ENCODE assay signal across 30 cellular contexts in the genomic region with DNA sequence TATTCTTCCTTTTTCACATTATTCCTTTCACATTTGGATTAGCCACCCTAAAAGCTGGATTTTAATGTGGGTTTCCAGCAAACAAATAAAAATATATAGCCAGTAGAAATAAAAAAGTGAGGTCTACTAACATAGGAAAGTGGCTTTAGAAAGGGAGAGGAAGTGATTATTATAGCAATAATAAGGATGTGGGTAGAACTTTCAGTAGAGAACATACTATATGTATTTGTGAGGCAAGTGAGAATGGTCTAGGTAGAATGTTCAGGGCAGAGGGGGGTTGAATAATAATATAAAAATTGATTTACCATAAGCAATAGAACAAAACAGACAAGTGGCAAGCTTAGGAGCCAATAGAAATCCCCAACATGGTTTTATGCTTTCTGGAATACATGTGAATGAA.
"Had no signal": no experiment of that assay in that cellular context is flagged by ENCODE, and none has a peak within 500 bp of the region (broad histone marks: within the 10 kb centered on the region; RNA-seq: fewer than 3 reads in every experiment).

No MANE protein-coding gene starts in this region.

- H3K4me3 Mint-ChIP-seq: activated CD4-positive, alpha-beta T cell treated with anti-CD3 and anti-CD28 coated beads for 36 hours; activated CD8-positive, alpha-beta memory T cell treated with anti-CD3 and anti-CD28 coated beads, Interleukin-2, amount 10 ng/mL, durations not matched to agents 7 days and 5 days; activated CD8-positive, alpha-beta T cell treated with anti-CD3 and anti-CD28 coated beads, Interleukin-2, amount 10 ng/mL, durations not matched to agents 7 days and 5 days; activated naive CD8-positive, alpha-beta T cell; stimulated activated memory B cell treated with anti-CD40 and anti-IgM and Interleukin-4, amounts not matched to agents 10 μg/mL and 1 μg/mL and 100 μg/mL, for 72 hours; stimulated activated naive CD8-positive, alpha-beta T cell treated with anti-CD3 and anti-CD28 coated beads, Interleukin-15, amount 100 ng/mL, for 72 hours; type B pancreatic cell had no signal

- H3K9me3 ChIP-seq: colonic mucosa, gastroesophageal sphincter, ovary, uterus had no signal

- DNase-seq: activated CD4-positive, alpha-beta T cell treated with anti-CD3 and anti-CD28 coated beads for 36 hours; activated CD4-positive, CD25-positive, alpha-beta regulatory T cell; activated CD8-positive, alpha-beta memory T cell treated with anti-CD3 and anti-CD28 coated beads, Interleukin-2, amount 10 ng/mL, durations not matched to agents 7 days and 5 days; activated CD8-positive, alpha-beta T cell treated with anti-CD3 and anti-CD28 coated beads, Interleukin-2, amount 10 ng/mL, durations not matched to agents 7 days and 5 days; activated effector memory CD4-positive, alpha-beta T cell treated with Interleukin-2 at 50 U/mL for 16 hours; activated naive CD4-positive, alpha-beta T cell treated with Interleukin-2 at 50 U/mL for 16 hours; anterior cingulate cortex; cerebellar nuclear complex; colonic mucosa; dorsolateral prefrontal cortex; effector memory CD4-positive, alpha-beta T cell; erythroblast; kidney; left colon; mammary epithelial cell; ovary; retina; stimulated activated CD4-positive, alpha-beta T cell treated with anti-CD3 and anti-CD28 coated beads, Interleukin-4, amount 100 ng/mL, for 24 hours; stimulated activated CD8-positive, alpha-beta memory T cell treated with anti-CD3 and anti-CD28 coated beads, Interleukin-4, amount 100 ng/mL, for 48 hours; stimulated activated naive CD8-positive, alpha-beta T cell treated with anti-CD3 and anti-CD28 coated beads, Interleukin-15, amount 100 ng/mL, for 72 hours; substantia nigra; uterus had no signal

- H3K9me3 Mint-ChIP-seq: stimulated activated memory B cell treated with anti-CD40 and anti-IgM and Interleukin-4, amounts not matched to agents 10 μg/mL and 1 μg/mL and 100 μg/mL, for 72 hours; stimulated activated naive CD8-positive, alpha-beta T cell treated with anti-CD3 and anti-CD28 coated beads, Interleukin-15, amount 100 ng/mL, for 72 hours; type B pancreatic cell had no signal

- H3K27me3 Mint-ChIP-seq: activated CD4-positive, alpha-beta T cell treated with anti-CD3 and anti-CD28 coated beads for 36 hours; activated CD8-positive, alpha-beta memory T cell treated with anti-CD3 and anti-CD28 coated beads, Interleukin-2, amount 10 ng/mL, durations not matched to agents 7 days and 5 days; activated naive CD8-positive, alpha-beta T cell; progenitor cell of endocrine pancreas; stimulated activated memory B cell treated with anti-CD40 and anti-IgM and Interleukin-4, amounts not matched to agents 10 μg/mL and 1 μg/mL and 100 μg/mL, for 72 hours; stimulated activated naive CD8-positive, alpha-beta T cell treated with anti-CD3 and anti-CD28 coated beads, Interleukin-15, amount 100 ng/mL, for 72 hours; type B pancreatic cell had no signal

- H3K27ac ChIP-seq: colonic mucosa, dorsolateral prefrontal cortex, gastroesophageal sphincter, hepatocyte, ovary, skin epidermis, uterus had no signal

- H3K4me1 ChIP-seq: colonic mucosa, gastroesophageal sphincter, uterus had no signal

- H3K4me3 ChIP-seq: colonic mucosa, dorsolateral prefrontal cortex, gastroesophageal sphincter, hepatocyte, ovary, skin epidermis, uterus had no signal

- H3K27ac Mint-ChIP-seq: activated CD4-positive, alpha-beta T cell treated with anti-CD3 and anti-CD28 coated beads for 36 hours; activated CD8-positive, alpha-beta memory T cell treated with anti-CD3 and anti-CD28 coated beads, Interleukin-2, amount 10 ng/mL, durations not matched to agents 7 days and 5 days; activated CD8-positive, alpha-beta T cell treated with anti-CD3 and anti-CD28 coated beads, Interleukin-2, amount 10 ng/mL, durations not matched to agents 7 days and 5 days; activated naive CD8-positive, alpha-beta T cell; stimulated activated memory B cell treated with anti-CD40 and anti-IgM and Interleukin-4, amounts not matched to agents 10 μg/mL and 1 μg/mL and 100 μg/mL, for 72 hours; stimulated activated naive CD8-positive, alpha-beta T cell treated with anti-CD3 and anti-CD28 coated beads, Interleukin-15, amount 100 ng/mL, for 72 hours; type B pancreatic cell had no signal

- FAIRE-seq: kidney had no signal

- H3K27me3 ChIP-seq: colonic mucosa, dorsolateral prefrontal cortex, gastroesophageal sphincter, hepatocyte, ovary, uterus had no signal

- H3K36me3 ChIP-seq: colonic mucosa, ovary, uterus had no signal

- ATAC-seq: activated CD4-positive, alpha-beta T cell treated with anti-CD3 and anti-CD28 coated beads for 36 hours; activated CD8-positive, alpha-beta memory T cell treated with anti-CD3 and anti-CD28 coated beads, Interleukin-2, amount 10 ng/mL, durations not matched to agents 7 days and 5 days; activated CD8-positive, alpha-beta T cell treated with anti-CD3 and anti-CD28 coated beads, Interleukin-2, amount 10 ng/mL, durations not matched to agents 7 days and 5 days; gastroesophageal sphincter; left colon; sciatic nerve; stimulated activated memory B cell treated with anti-CD40 and anti-IgM and Interleukin-4, amounts not matched to agents 10 μg/mL and 1 μg/mL and 100 μg/mL, for 72 hours; stimulated activated naive CD8-positive, alpha-beta T cell treated with anti-CD3 and anti-CD28 coated beads, Interleukin-15, amount 100 ng/mL, for 72 hours had no signal
